11 cellular contexts compared by ENCODE assay signal in genomic region chr4:158121203-158121586, GRCh38. TPM values are rescaled to one million over a fixed set of nuclear protein-coding genes. Genes with fewer than 3 reads are reported as not detected.
DNase-seq lines count a peak whose midpoint lies in the region; TF ChIP-seq lines count a peak whose summit lies in the region.
"Had no signal": no experiment of that assay in that cellular context is flagged by ENCODE, and none has a peak within 500 bp of the region (broad histone marks: within the 10 kb centered on the region; RNA-seq: fewer than 3 reads in every experiment).

No MANE protein-coding gene starts in this region.

- H2BK12ac ChIP-seq in neuronal stem cell (ENCODE audit: low read length), result no peak overlapping the region

- H2AFZ ChIP-seq in fibroblast of lung (ENCODE audit: low read length) (no peak overlapping the region), neuronal stem cell (ENCODE audit: low read length) (peak overlapping the region; percentile 21)

- no peak overlapping the region for H2BK120ac ChIP-seq in neuronal stem cell (ENCODE audit: low read depth, low read length)

- no peaks in the 10 kb centered on the region for H3K79me2 ChIP-seq in fibroblast of lung (ENCODE audit: control insufficient read depth, insufficient read depth, low read length)

- H3K27ac ChIP-seq in AG04450 (ENCODE audit: low read depth, low read length) (peak overlapping the region; percentile 65), fibroblast of lung (ENCODE audit: insufficient read depth, low read length) (peak overlapping the region; percentile 40), neuronal stem cell (replicated peaks; ENCODE audit: low read length) (no peak overlapping the region), Peyer's patch (peak overlapping the region in 2 of 4 donors; percentile 13 to 48)
- H3K27ac ChIP-seq: C4-2B had no signal

- no peak overlapping the region for H3K14ac ChIP-seq in neuronal stem cell (ENCODE audit: low read length)

- H3K9me3 ChIP-seq in AG04450 (ENCODE audit: control insufficient read depth, insufficient read depth, low read length) (no peaks in the 10 kb centered on the region), fibroblast of lung (ENCODE audit: control insufficient read depth, insufficient read depth, low read depth, low read length) (no peaks in the 10 kb centered on the region), neuronal stem cell (replicated peaks in 1 of 2; ENCODE audit: control insufficient read depth in 2 of 2, insufficient read depth in 1 of 2, low read depth in 1 of 2, low read length in 2 of 2) (no peaks in the 10 kb centered on the region), Peyer's patch (no peaks in the 10 kb centered on the region)

- no peak overlapping the region for H2BK5ac ChIP-seq in neuronal stem cell (ENCODE audit: low read length)

- no peaks in the 10 kb centered on the region for H3K79me1 ChIP-seq in neuronal stem cell (ENCODE audit: low read depth, low read length)

- WGBS in neuronal stem cell (ENCODE audit: extremely low coverage in 2 of 2, insufficient read length in 2 of 2, insufficient replicate concordance in 1 of 2), 2 donors, result no CpG with 5 or more reads among the region's 3 CpGs

- H3K4me2 ChIP-seq in fibroblast of lung (ENCODE audit: extremely low read depth, insufficient read depth, low read length) (peak overlapping the region; percentile 13), neuronal stem cell (ENCODE audit: insufficient read depth, low read length, poor library complexity, severe bottlenecking) (no peak overlapping the region)

- no peak overlapping the region for H3K4ac ChIP-seq in neuronal stem cell (ENCODE audit: low read length)

- H3K9ac ChIP-seq in fibroblast of lung (ENCODE audit: insufficient read depth, low read length) (no peak overlapping the region), neuronal stem cell (ENCODE audit: low read depth, low read length, poor library complexity) (no peak overlapping the region)

- POLR2A ChIA-PET in AG04450 (lab: Yijun Ruan, JAX), result interaction anchor here (0.7 to 1.6 kb wide), 9 partner anchors 31 to 194 kb away, joined by 3 to 16 read pairs (median 4); partner anchors contain the start of gene GASK1B

- no peaks in the 10 kb centered on the region for H3K4me1 ChIP-seq in fibroblast of lung (ENCODE audit: control insufficient read depth, extremely low read depth, insufficient read depth, low read length)
- H3K4me1 ChIP-seq in neuronal stem cell (ENCODE audit: control insufficient read depth in 2 of 2, insufficient read depth in 1 of 2, low read depth in 1 of 2, low read length in 2 of 2), result peaks cover 2 to 4% of the 10 kb centered on the region in 2 donors
- H3K4me1 ChIP-seq in Peyer's patch, result no peaks in the 10 kb centered on the region

- CTCF ChIA-PET in AG04450 (lab: Charles Lee), result interaction anchor here (1.6 kb wide), 1 partner anchor 51 kb away, joined by 9 read pairs; no protein-coding TSS in a partner anchor

- H4K20me1 ChIP-seq in fibroblast of lung (ENCODE audit: control insufficient read depth, extremely low read depth, insufficient read depth, low read length), result no peaks in the 10 kb centered on the region

- H3K36me3 ChIP-seq in fibroblast of lung (ENCODE audit: control insufficient read depth, insufficient read depth, low read length), result no peaks in the 10 kb centered on the region
- H3K36me3 ChIP-seq in neuronal stem cell (replicated peaks in 1 of 2; ENCODE audit: control insufficient read depth in 2 of 2, insufficient read depth in 2 of 2, low read length in 2 of 2), result no peaks in the 10 kb centered on the region
- no peaks in the 10 kb centered on the region for H3K36me3 ChIP-seq in Peyer's patch

- no peaks in the 10 kb centered on the region for H3K27me3 ChIP-seq in AG04450 (ENCODE audit: control insufficient read depth, insufficient read depth, low read length)
- H3K27me3 ChIP-seq in fibroblast of lung (ENCODE audit: control insufficient read depth, insufficient read depth, low read length), result no peaks in the 10 kb centered on the region
- H3K27me3 ChIP-seq in neuronal stem cell (ENCODE audit: control insufficient read depth in 3 of 3, insufficient read depth in 3 of 3, low read depth in 1 of 3, low read length in 3 of 3), result no peaks in the 10 kb centered on the region
- no peaks in the 10 kb centered on the region for H3K27me3 ChIP-seq in Peyer's patch

- H4K8ac ChIP-seq in neuronal stem cell (ENCODE audit: low read depth, low read length), result no peak overlapping the region

- H2AK5ac ChIP-seq in neuronal stem cell (ENCODE audit: low read depth, low read length), result no peak overlapping the region

- no peak overlapping the region; the same call in 1 of the 2 replicates for H3K4me3 ChIP-seq in AG04450 (ENCODE audit: low read depth, low read length)
- H3K4me3 ChIP-seq in fibroblast of lung (replicated peaks in 1 of 4; ENCODE audit: control extremely low read depth in 1 of 4, insufficient read depth in 1 of 4, low read depth in 3 of 4, low read length in 4 of 4), result no peak overlapping the region
- no peak overlapping the region for H3K4me3 ChIP-seq in neuronal stem cell (ENCODE audit: low read length in 2 of 2)
- no peak overlapping the region for H3K4me3 ChIP-seq in Peyer's patch
- H3K4me3 ChIP-seq: skin epidermis had no signal

- H2BK15ac ChIP-seq in neuronal stem cell (ENCODE audit: low read length), result no peak overlapping the region

- TF ChIP-seq POLR2A in Peyer's patch (IDR thresholded peaks at IDR 0.05), result no peak

- no peak overlapping the region for H3K18ac ChIP-seq in neuronal stem cell (ENCODE audit: low read length)

- H4K91ac ChIP-seq in neuronal stem cell (ENCODE audit: low read depth, low read length, poor library complexity), result no peak overlapping the region

- peak; percentile 98 for DNase-seq in AG04450 (ENCODE audit: low read depth, low spot score)
- peak; percentile 7 for DNase-seq in RKO (ENCODE audit: low spot score)
- peak; percentile 99 to 100 for DNase-seq in fibroblast of lung (ENCODE audit: low read depth in 2 of 2)
- no peak for DNase-seq in neuronal stem cell (ENCODE audit: low spot score)
- no peak for DNase-seq in NCI-H146 (lab: John Stamatoyannopoulos, UW)
- no peak for DNase-seq in NCI-H2171 treated with DMSO at 0.1 percent for 48 hours (lab: John Stamatoyannopoulos, UW)
- DNase-seq in stimulated activated CD4-positive, alpha-beta T cell treated with anti-CD3 and anti-CD28 coated beads, Interleukin-15, amount 100 ng/mL, for 24 hours, result no peak
- DNase-seq in Peyer's patch, result no peak
- DNase-seq: NCI-H1048 had no signal

- H3K23ac ChIP-seq in neuronal stem cell (ENCODE audit: low read depth, low read length, poor library complexity), result no peak overlapping the region

- no peak for TF ChIP-seq CTCF in AG04450 (IDR thresholded peaks at IDR 0.05; ENCODE audit: low read depth, low read length)
- TF ChIP-seq CTCF in fibroblast of lung (conservative IDR thresholded peaks at IDR 0.05 in 1 of 2, IDR thresholded peaks at IDR 0.05 in 1 of 2; ENCODE audit: low read depth in 1 of 2, low read length in 2 of 2), result no peak
- no peak for TF ChIP-seq CTCF in Peyer's patch (IDR thresholded peaks at IDR 0.05)

RNA-seq across cellular contexts. Expression of gene GASK1B, which starts 51.6 kb away (rescaled TPM):
- polyA plus RNA-seq in AG04450 (2011; rRNA removed) (32.9 and 41.7 TPM in 2 replicates), fibroblast of lung (17.4 and 51.6 TPM in 2 replicates)
- 29.4 and 32.8 TPM in 2 replicates for polyA minus RNA-seq in AG04450 (2011; rRNA and poly(A)+ RNA removed)
- total RNA-seq in fibroblast of lung (18.2 and 23.6 TPM in 2 replicates), Peyer's patch (10 to 100 TPM in 2 of 4 donors, 1 to 10 TPM in 2; 8.8 to 59.4 (median 10.1) TPM)
- 11.4 and 29.7 TPM in 2 replicates for polyA plus RNA-seq in fibroblast of lung (2012)
- 5.2 and 16.7 TPM in 2 replicates for polyA minus RNA-seq in fibroblast of lung (ENCODE audit: low replicate concordance)
- 0.03 TPM for polyA plus RNA-seq in neuronal stem cell (2013, experiment 1 of 2)
- 0.01 TPM for polyA plus RNA-seq in neuronal stem cell (2013, experiment 2 of 2)

Comparison
In these comparisons a context has a peak if more than half of its experiments do, and no peak if none do; other contexts are left out.
1. DNase-seq: peak in AG04450 (single experiment), RKO (single experiment) and fibroblast of lung (2 of 2); none in neuronal stem cell (single experiment), NCI-H146 (single experiment), NCI-H2171 treated with DMSO at 0.1 percent for 48 hours (single experiment), stimulated activated CD4-positive, alpha-beta T cell treated with anti-CD3 and anti-CD28 coated beads, Interleukin-15, amount 100 ng/mL, for 24 hours (single experiment) and Peyer's patch (0 of 3).